In the genomic region with DNA sequence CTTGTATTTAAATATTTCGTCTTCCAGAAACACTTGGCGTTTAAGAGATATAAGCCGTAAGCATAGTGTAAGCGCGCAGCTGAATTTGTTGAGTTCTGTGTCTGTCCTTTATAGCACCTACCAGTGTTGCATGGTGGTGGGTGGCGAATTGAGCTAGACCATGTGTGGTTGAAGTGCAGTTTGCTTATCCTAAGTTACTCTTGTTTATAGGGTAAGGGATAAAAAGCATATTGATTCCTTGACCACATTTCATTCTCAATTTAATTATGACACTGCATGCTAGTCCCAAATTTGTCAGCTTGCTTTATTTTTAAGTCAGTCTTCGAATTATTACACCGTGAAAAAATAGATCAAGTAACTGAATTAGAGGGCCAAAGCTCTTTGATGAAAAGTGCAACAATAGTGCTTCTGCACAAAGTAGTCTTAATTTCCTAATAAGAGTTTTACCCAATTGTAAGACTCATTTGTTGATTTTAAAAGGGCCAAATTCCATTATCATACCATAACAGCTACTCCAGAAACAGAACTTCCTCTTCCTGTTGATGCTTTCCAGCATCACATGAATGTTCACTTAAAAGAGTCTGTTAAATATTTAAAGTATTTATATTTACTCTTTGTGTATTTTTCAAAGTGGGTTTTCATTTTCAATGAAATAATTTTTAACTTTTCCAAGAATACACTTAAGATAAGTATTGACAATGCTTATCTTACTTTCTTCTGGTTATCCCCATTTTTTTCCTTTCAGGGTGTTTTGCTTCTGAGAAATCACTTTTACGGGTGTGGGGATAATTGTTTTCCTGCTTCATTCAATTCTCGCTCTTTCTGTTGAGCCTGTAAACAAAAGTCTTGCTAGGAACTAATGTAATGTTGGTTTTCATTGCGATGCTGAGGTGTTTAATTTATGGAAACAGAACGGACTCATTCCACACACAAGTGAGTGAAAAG, we compare ENCODE assay signal across 8 cellular contexts. TPM values are rescaled to one million over a fixed set of nuclear protein-coding genes. Genes with fewer than 3 reads are reported as not detected.
DNase-seq lines count a peak whose midpoint lies in the region; ATAC-seq and TF ChIP-seq lines count a peak whose summit lies in the region.

No MANE protein-coding gene starts in this region.

- ATAC-seq in naive B cell (ENCODE audit: low read depth in 2 of 2) (no peak), HG02885 (IDR thresholded peaks at IDR 0.05; ENCODE audit: poor library complexity, unreplicated experiment) (no peak)

- H3K9me3 Mint-ChIP-seq in naive B cell: peaks cover 0 to 14% (median 2%) of the 10 kb centered on the region in 7 donors

- TF ChIP-seq CTCF in choroid plexus epithelial cell (conservative IDR thresholded peaks at IDR 0.05; ENCODE audit: low read depth, low read length) (no peak), GM13976 (IDR thresholded peaks at IDR 0.05; ENCODE audit: borderline replicate concordance, control extremely low read depth, extremely low read depth, insufficient read depth, missing control alignments) (no peak)

- no peak overlapping the region for H3K27ac Mint-ChIP-seq in naive B cell

- peaks cover 22 to 40% (median 27%) of the 10 kb centered on the region in 3 donors for H3K4me1 Mint-ChIP-seq in naive B cell

- H3K27me3 Mint-ChIP-seq in naive B cell: peaks cover 37 to 56% (median 53%) of the 10 kb centered on the region in 3 donors

- H3K4me3 ChIP-seq in choroid plexus epithelial cell (ENCODE audit: low read depth, low read length): peak overlapping the region; percentile 81

- peak; percentile 39 for DNase-seq in EL
- DNase-seq in NCI-H69 (lab: John Stamatoyannopoulos, UW): peak; percentile 62
- DNase-seq in choroid plexus epithelial cell (ENCODE audit: low read depth): peak; percentile 60
- DNase-seq in naive B cell: no peak
- no peak for DNase-seq in GM13976 (ENCODE audit: low spot score)
- no peak for DNase-seq in NCI-H1048 (lab: John Stamatoyannopoulos, UW)
- no peak for DNase-seq in activated CD4-positive, alpha-beta T cell treated with anti-CD3 and anti-CD28 coated beads, Interleukin-2, amount 50 U/mL, for 48 hours

- H3K4me3 Mint-ChIP-seq in naive B cell: peak overlapping the region; percentile 53 to 98 (median 92)

- in situ Hi-C loops in GM13976 (cut with MboI; ENCODE audit: low sequenced_read_pairs, unreplicated experiment): no loop called here

- peaks cover 0 to 4% of the 10 kb centered on the region in 2 donors for H3K36me3 Mint-ChIP-seq in naive B cell

RNA-seq across cellular contexts. Expression of gene ARHGEF12, which starts 2.0 kb away (rescaled TPM):
- 1 to 10 TPM in 5 of 6 donors, not detected in 1; 2.3 to 4.3 (median 3.6) TPM for polyA plus RNA-seq in naive B cell (ENCODE audit: low read depth in 6 of 6)

RNA-seq across cellular contexts. Expression of gene TLCD5, which starts 13.1 kb away (rescaled TPM):
- polyA plus RNA-seq in naive B cell (ENCODE audit: low read depth in 6 of 6): not detected

Comparison
In these comparisons a context has a peak if more than half of its experiments do, and no peak if none do; other contexts are left out.
1. DNase-seq: peak in EL (single experiment), NCI-H69 (single experiment) and choroid plexus epithelial cell (single experiment); none in naive B cell (single experiment), GM13976 (single experiment), NCI-H1048 (single experiment) and activated CD4-positive, alpha-beta T cell treated with anti-CD3 and anti-CD28 coated beads, Interleukin-2, amount 50 U/mL, for 48 hours (0 of 2).